ENCODE assay signal across 8 cellular contexts in the genomic region with DNA sequence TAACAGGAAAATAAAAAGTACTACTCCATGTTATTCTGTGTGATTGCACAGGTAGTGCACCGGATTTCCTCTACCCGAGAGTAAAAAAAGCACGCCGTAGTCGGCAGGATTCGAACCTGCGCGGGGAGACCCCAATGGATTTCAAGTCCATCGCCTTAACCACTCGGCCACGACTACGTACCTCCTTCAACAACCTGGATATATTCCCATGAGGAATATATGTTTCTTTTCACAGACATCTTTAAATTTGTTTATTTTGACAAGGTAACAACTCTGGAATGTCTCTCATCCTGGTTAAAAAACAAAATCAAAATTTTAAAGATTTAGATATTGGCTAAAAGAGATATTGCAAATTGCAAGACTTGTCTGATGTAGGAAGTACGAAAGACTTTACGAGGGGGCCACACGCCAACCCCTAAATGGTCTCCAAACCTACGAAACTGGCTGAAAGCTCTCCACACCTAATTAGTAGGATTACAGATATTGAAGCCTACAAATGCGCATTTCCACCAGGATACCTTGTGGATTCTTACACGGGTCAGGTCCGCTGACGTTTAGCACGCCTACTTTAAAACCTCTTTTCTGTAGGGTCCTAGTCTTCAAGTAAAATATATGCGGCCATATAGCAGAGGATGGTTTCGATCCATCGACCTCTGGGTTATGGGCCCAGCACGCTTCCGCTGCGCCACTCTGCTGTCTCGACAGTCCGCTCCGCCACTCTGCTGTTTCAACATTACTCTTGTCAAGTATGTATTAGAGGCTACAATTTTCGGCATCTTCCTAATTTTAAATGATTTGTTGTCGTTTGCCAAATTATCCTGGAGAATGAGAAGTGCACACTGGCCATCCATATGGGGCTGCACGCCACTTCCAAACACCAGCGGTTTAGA. TPM values are rescaled to one million over a fixed set of nuclear protein-coding genes. Genes with fewer than 3 reads are reported as not detected.
DNase-seq lines count a peak whose midpoint lies in the region; TF ChIP-seq lines count a peak whose summit lies in the region.

No MANE protein-coding gene starts in this region.

- WGBS in hepatocyte (ENCODE audit: low lambda C conversion rate, missing lambda C conversion rate), result under 1% methylated on average over 34 of the region's 34 CpGs

- no peaks in the 10 kb centered on the region for H3K36me3 ChIP-seq in hepatocyte (replicated peaks; ENCODE audit: insufficient read depth, low read depth)

- no peaks in the 10 kb centered on the region for H3K79me2 ChIP-seq in hepatocyte

- peak overlapping the region; percentile 72 for H2AFZ ChIP-seq in hepatocyte

- H3K4me1 ChIP-seq in hepatocyte (ENCODE audit: insufficient read depth), result peaks cover 5% of the 10 kb centered on the region

- no peaks in the 10 kb centered on the region for H3K27me3 ChIP-seq in hepatocyte

- H3K4me3 ChIP-seq in hepatocyte (peak overlapping the region; percentile 72), retinal pigment epithelial cell (ENCODE audit: low read length) (peak overlapping the region; percentile 57)

- no peaks in the 10 kb centered on the region for H3K9me3 ChIP-seq in hepatocyte (ENCODE audit: low read depth)

- peak overlapping the region; percentile 76 for H3K4me2 ChIP-seq in hepatocyte

- peak; percentile 97 for DNase-seq in CMK (ENCODE audit: low read depth)
- peak; percentile 48 for DNase-seq in GOT3 (lab: John Stamatoyannopoulos, UW)
- peak; percentile 80 for DNase-seq in NCI-H1417 treated with DMSO at 0.1 percent for 48 hours (lab: John Stamatoyannopoulos, UW)
- DNase-seq in T-helper 2 cell, result peak; percentile 38 to 77 (median 70)
- peak in 56 of 58 donors; percentile 13 to 85 (median 68) for DNase-seq in anterior cingulate cortex (lab: John Stamatoyannopoulos, UW)
- peak; percentile 90 for DNase-seq in hepatocyte (ENCODE audit: low spot score)
- DNase-seq in retinal pigment epithelial cell (ENCODE audit: low read depth), result no peak
- no peak for DNase-seq in HuH-7.5 (ENCODE audit: low spot score)

- peak overlapping the region; percentile 70 for H3K27ac ChIP-seq in hepatocyte

- no peak for TF ChIP-seq CTCF in hepatocyte (IDR thresholded peaks at IDR 0.05; ENCODE audit: poor library complexity)
- TF ChIP-seq CTCF in retinal pigment epithelial cell (conservative IDR thresholded peaks at IDR 0.05; ENCODE audit: low read depth, low read length), result no peak

- no peaks in the 10 kb centered on the region for H3K9me2 ChIP-seq in hepatocyte (replicated peaks; ENCODE audit: insufficient read depth)

- no peaks in the 10 kb centered on the region for H4K20me1 ChIP-seq in hepatocyte (ENCODE audit: insufficient read depth, poor library complexity, severe bottlenecking)

RNA-seq across cellular contexts. Expression of a gene that starts 52.3 kb away (rescaled TPM):
- total RNA-seq in hepatocyte, result 8.3 and 10.8 TPM in 2 replicates
- 6.5 and 7.4 TPM in 2 replicates for polyA plus RNA-seq in hepatocyte

Comparison
In these comparisons a context has a peak if more than half of its experiments do, and no peak if none do; other contexts are left out.
1. DNase-seq: peak in CMK (single experiment), GOT3 (single experiment), NCI-H1417 treated with DMSO at 0.1 percent for 48 hours (single experiment), T-helper 2 cell (5 of 5), anterior cingulate cortex (56 of 58) and hepatocyte (single experiment); none in retinal pigment epithelial cell (single experiment) and HuH-7.5 (single experiment).